8 cellular contexts compared by ENCODE assay signal in the genomic region with DNA sequence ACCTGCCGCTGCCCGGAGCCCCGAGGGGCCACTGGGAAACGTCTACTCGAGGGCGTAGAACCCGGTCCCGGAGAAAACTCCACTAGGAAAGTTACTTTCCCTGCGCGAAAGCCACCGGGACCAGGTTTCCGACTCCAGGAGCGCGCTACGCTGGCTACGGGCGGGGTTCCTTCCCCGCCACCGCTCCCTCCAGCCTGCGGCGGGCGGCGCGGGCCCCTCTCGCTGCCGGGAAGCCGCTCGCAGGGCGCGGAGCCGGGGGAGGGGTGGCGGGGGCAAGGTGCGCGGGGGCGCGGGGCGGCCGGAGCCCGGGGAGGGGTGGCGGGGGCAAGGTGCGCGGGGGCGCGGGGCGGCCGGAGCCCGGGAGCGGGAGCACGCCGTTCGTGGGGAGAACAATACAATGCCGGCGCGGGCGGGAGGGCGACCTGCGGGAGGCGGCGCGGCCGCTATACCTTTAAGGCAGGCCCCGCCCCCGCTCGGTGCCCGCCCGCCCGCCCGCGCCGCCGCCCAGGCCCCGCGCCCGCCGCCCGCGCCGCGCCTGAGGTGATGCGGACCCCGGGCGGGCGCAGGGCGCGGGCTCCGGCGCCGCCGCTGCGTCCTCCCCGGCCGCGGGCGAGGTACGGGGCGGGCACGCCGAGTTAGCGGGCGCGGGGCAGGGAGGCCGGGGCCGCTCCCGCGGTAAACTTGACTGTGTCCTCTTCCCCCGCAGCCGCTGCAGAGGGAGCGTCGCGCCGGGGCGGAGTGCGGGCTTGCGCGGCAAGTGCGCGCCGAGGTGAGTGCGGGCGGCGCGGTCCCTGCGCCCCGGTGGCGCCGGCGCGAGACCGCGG.
DNase-seq lines count a peak whose midpoint lies in the region; ATAC-seq and TF ChIP-seq lines count a peak whose summit lies in the region.

No MANE protein-coding gene starts in this region.

- H3K4me3 Mint-ChIP-seq in activated CD4-positive, alpha-beta T cell treated with anti-CD3 and anti-CD28 coated beads for 36 hours, result peak overlapping the region; percentile 69
- H3K4me3 Mint-ChIP-seq in brain, result peak overlapping the region; percentile 82 to 91 (median 85)

- peaks cover 2% of the 10 kb centered on the region for H3K36me3 Mint-ChIP-seq in activated CD4-positive, alpha-beta T cell treated with anti-CD3 and anti-CD28 coated beads for 36 hours (ENCODE audit: low read depth)
- peaks cover 16% of the 10 kb centered on the region for H3K36me3 Mint-ChIP-seq in brain

- H3K9me3 Mint-ChIP-seq in activated CD4-positive, alpha-beta T cell treated with anti-CD3 and anti-CD28 coated beads for 36 hours (ENCODE audit: low read depth), result no peaks in the 10 kb centered on the region
- H3K9me3 Mint-ChIP-seq in brain, result no peaks in the 10 kb centered on the region

- peaks cover 27% of the 10 kb centered on the region for H3K27me3 Mint-ChIP-seq in activated CD4-positive, alpha-beta T cell treated with anti-CD3 and anti-CD28 coated beads for 36 hours
- H3K27me3 Mint-ChIP-seq in brain, result peaks cover 43% of the 10 kb centered on the region

- intact Hi-C loops in activated CD4-positive, alpha-beta T cell treated with anti-CD3 and anti-CD28 coated beads for 36 hours (cut with DNase I, micrococcal nuclease), result loop anchor here (1.0 to 10.0 kb wide), 5 partner anchors 44 to 278 kb away; partner anchors contain the start of gene AOPEP (in 1 of the 2)

- POLR2A ChIA-PET in activated CD4-positive, alpha-beta T cell treated with anti-CD3 and anti-CD28 coated beads for 36 hours (lab: Charles Lee), result no interaction called here

- CTCF ChIA-PET in activated CD4-positive, alpha-beta T cell treated with anti-CD3 and anti-CD28 coated beads for 36 hours (lab: Charles Lee), result no interaction called here

- TF ChIP-seq CTCF in brain (conservative IDR thresholded peaks at IDR 0.05), result no peak

- ATAC-seq in activated CD4-positive, alpha-beta T cell treated with anti-CD3 and anti-CD28 coated beads for 36 hours, result peak; percentile 65
- ATAC-seq in HG03159 (IDR thresholded peaks at IDR 0.05; ENCODE audit: unreplicated experiment), result peak; percentile 57

- DNase-seq in activated CD4-positive, alpha-beta T cell treated with anti-CD3 and anti-CD28 coated beads for 36 hours, result peak; percentile 57
- no peak for DNase-seq in activated CD4-positive, alpha-beta T cell treated with anti-CD3 and anti-CD28 coated beads for 1 hour
- DNase-seq in SHP77 treated with DMSO at 0.1 percent for 48 hours (lab: John Stamatoyannopoulos, UW) (peak; percentile 43), iPS-NIHi7 (ENCODE audit: extremely low spot score) (peak; percentile 63), occipital lobe (lab: John Stamatoyannopoulos, UW) (no peak)
- DNase-seq in stimulated activated CD4-positive, alpha-beta T cell treated with anti-CD3 and anti-CD28 coated beads, Interleukin-2, amount 100 ng/mL, for 24 hours, result peak; percentile 41 to 52

- peaks cover 19% of the 10 kb centered on the region for H3K4me1 Mint-ChIP-seq in activated CD4-positive, alpha-beta T cell treated with anti-CD3 and anti-CD28 coated beads for 36 hours
- peaks cover 61% of the 10 kb centered on the region for H3K4me1 Mint-ChIP-seq in brain

- no peak overlapping the region for H3K27ac Mint-ChIP-seq in activated CD4-positive, alpha-beta T cell treated with anti-CD3 and anti-CD28 coated beads for 36 hours
- peak overlapping the region in 1 of 5 experiments; percentile 94 for H3K27ac Mint-ChIP-seq in brain

Comparison
In these comparisons a context has a peak if more than half of its experiments do, and no peak if none do; other contexts are left out.
1. DNase-seq: peak in activated CD4-positive, alpha-beta T cell treated with anti-CD3 and anti-CD28 coated beads for 36 hours (single experiment), SHP77 treated with DMSO at 0.1 percent for 48 hours (single experiment), iPS-NIHi7 (single experiment) and stimulated activated CD4-positive, alpha-beta T cell treated with anti-CD3 and anti-CD28 coated beads, Interleukin-2, amount 100 ng/mL, for 24 hours (2 of 2); none in activated CD4-positive, alpha-beta T cell treated with anti-CD3 and anti-CD28 coated beads for 1 hour (single experiment) and occipital lobe (single experiment).